Comparison of ENCODE assay signal across 16 cellular contexts in the genomic region with DNA sequence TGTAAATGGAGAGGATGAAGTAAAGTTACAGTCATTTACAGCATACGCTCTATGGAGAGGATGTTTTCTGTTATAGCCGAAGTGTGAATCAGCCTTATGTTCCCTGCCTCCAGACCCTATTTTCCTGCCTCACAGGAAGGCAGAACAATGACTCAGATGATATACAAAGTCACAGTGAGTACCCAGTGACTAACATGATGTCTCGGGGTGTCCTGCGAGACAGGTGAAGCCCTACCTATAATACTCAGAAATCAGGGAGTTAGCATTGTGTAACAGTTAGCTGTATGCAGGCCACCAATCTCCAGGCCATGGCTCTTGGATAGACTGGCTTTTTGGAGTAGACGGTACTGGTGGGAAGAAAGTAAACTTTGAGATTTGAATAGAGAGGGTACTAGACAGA. TPM values are rescaled to one million over a fixed set of nuclear protein-coding genes. Genes with fewer than 3 reads are reported as not detected.
A peak's percentile ranks its signal among the peaks of the same experiment; 100 is the strongest.
DNase-seq lines count a peak whose midpoint lies in the region; ATAC-seq, FAIRE-seq and TF ChIP-seq lines count a peak whose summit lies in the region.
"Had no signal": no experiment of that assay in that cellular context is flagged by ENCODE, and none has a peak within 500 bp of the region (broad histone marks: within the 10 kb centered on the region; RNA-seq: fewer than 3 reads in every experiment).

No MANE protein-coding gene starts in this region.

- intact Hi-C loops in endothelial cell of umbilical vein (cut with micrococcal nuclease) = no loop called here
- intact Hi-C loops in adrenal gland (cut with DNase I) = no loop called here

- dilution Hi-C loops in endothelial cell of umbilical vein (cut with MboI; ENCODE audit: extremely low pct_ligation_motif_present, low sequenced_read_pairs) = no loop called here

- no TSS peak for BruUV-seq in endothelial cell of umbilical vein (replicated peaks; lab: Mats Ljungman, UMichigan)

- CTCF ChIA-PET in endothelial cell of umbilical vein (lab: Charles Lee) = interaction anchor here (0.6 to 1.4 kb wide), 2 partner anchors 9 to 915 kb away, joined by 3 to 4 read pairs; a partner anchor contains a TSS

- FAIRE-seq in endothelial cell of umbilical vein (lab: Jason Lieb, UNC) = peak; percentile 82
- FAIRE-seq: GM18507, small intestine had no signal

- TF ChIP-seq POLR2A in endothelial cell of umbilical vein (IDR thresholded peaks at IDR 0.05; ENCODE audit: low read depth, low read length) (no peak), adrenal gland (IDR thresholded peaks at IDR 0.05) (no peak)

- H3K27ac ChIP-seq in endothelial cell of umbilical vein (ENCODE audit: insufficient read depth, low read depth, low read length) (peak overlapping the region; percentile 93), osteoblast (ENCODE audit: low read depth, low read length) (no peak overlapping the region), adrenal gland (no peak overlapping the region), coronary artery (no peak overlapping the region)
- H3K27ac ChIP-seq: SJSA1, upper lobe of left lung had no signal

- peak; percentile 90 for DNase-seq in HT1080 (ENCODE audit: low read depth)
- DNase-seq in endothelial cell of umbilical vein (ENCODE audit: low read depth, low spot score) = peak; percentile 84
- DNase-seq in osteoblast (ENCODE audit: insufficient read length, low spot score, missing footprints) = no peak
- DNase-seq in adrenal gland = no peak
- DNase-seq in left lobe of liver (ENCODE audit: low spot score) = no peak
- DNase-seq in coronary artery (ENCODE audit: low spot score) = no peak
- DNase-seq: activated CD4-positive, CD25-positive, alpha-beta regulatory T cell treated with anti-CD3 and anti-CD28 coated beads, Interleukin-2, amount 50 U/mL, for 72 hours; Karpas-422; NCI-H526 treated with DMSO at 0.1 percent for 48 hours; stimulated activated CD4-positive, alpha-beta T cell treated with anti-CD3 and anti-CD28 coated beads, Interleukin-4, amount 100 ng/mL, for 24 hours; upper lobe of left lung had no signal

- H3K4me2 ChIP-seq in endothelial cell of umbilical vein (ENCODE audit: insufficient read depth, low read length) (peak overlapping the region; percentile 9), osteoblast (ENCODE audit: insufficient read depth, low read length) (no peak overlapping the region)

- no peaks in the 10 kb centered on the region for H3K27me3 ChIP-seq in endothelial cell of umbilical vein (ENCODE audit: control insufficient read depth in 2 of 2, insufficient read depth in 2 of 2, low read length in 2 of 2)
- H3K27me3 ChIP-seq in osteoblast (ENCODE audit: insufficient read depth, low read length) = no peaks in the 10 kb centered on the region
- H3K27me3 ChIP-seq in adrenal gland = no peaks in the 10 kb centered on the region
- H3K27me3 ChIP-seq: SJSA1, upper lobe of left lung had no signal

- peak overlapping the region; percentile 55 for H2AFZ ChIP-seq in endothelial cell of umbilical vein (ENCODE audit: low read depth, low read length)
- H2AFZ ChIP-seq in osteoblast (ENCODE audit: low read length) = peak overlapping the region; percentile 42

- 86 to 91% (median 90%) methylated on average over 5 of the region's 5 CpGs for WGBS in adrenal gland, 4 donors

- H3K4me3 ChIP-seq in endothelial cell of umbilical vein (replicated peaks in 1 of 3; ENCODE audit: insufficient read depth in 1 of 3, low read depth in 1 of 3, low read length in 3 of 3) = no peak overlapping the region
- H3K4me3 ChIP-seq in osteoblast (ENCODE audit: insufficient read depth, low read length) = no peak overlapping the region
- H3K4me3 ChIP-seq in adrenal gland = no peak overlapping the region
- H3K4me3 ChIP-seq in coronary artery = no peak overlapping the region
- H3K4me3 ChIP-seq: SJSA1, upper lobe of left lung had no signal

- POLR2A ChIA-PET in endothelial cell of umbilical vein (lab: Charles Lee) = no interaction called here

- H3K9me1 ChIP-seq in endothelial cell of umbilical vein (replicated peaks; ENCODE audit: control insufficient read depth, extremely low read depth, insufficient read depth, low read length) = no peaks in the 10 kb centered on the region

- no peaks in the 10 kb centered on the region for H4K20me1 ChIP-seq in endothelial cell of umbilical vein (replicated peaks; ENCODE audit: control insufficient read depth, extremely low read depth, insufficient read depth, low read length)
- no peaks in the 10 kb centered on the region for H4K20me1 ChIP-seq in osteoblast (ENCODE audit: insufficient read depth, low read length)

- H3K9me3 ChIP-seq in endothelial cell of umbilical vein (replicated peaks; ENCODE audit: control insufficient read depth, insufficient read depth, low read length) = peaks cover 2% of the 10 kb centered on the region
- no peaks in the 10 kb centered on the region for H3K9me3 ChIP-seq in osteoblast (ENCODE audit: low read depth, low read length)
- H3K9me3 ChIP-seq in adrenal gland (replicated peaks in 1 of 3) = no peaks in the 10 kb centered on the region
- H3K9me3 ChIP-seq: SJSA1, upper lobe of left lung had no signal

- H3K79me2 ChIP-seq in endothelial cell of umbilical vein (ENCODE audit: control insufficient read depth, insufficient read depth, low read length) (no peaks in the 10 kb centered on the region), osteoblast (ENCODE audit: insufficient read depth, low read length) (no peaks in the 10 kb centered on the region)

- TF ChIP-seq CTCF in endothelial cell of umbilical vein (IDR thresholded peaks at IDR 0.05; ENCODE audit: extremely low read depth in 1 of 2, insufficient read depth in 1 of 2, low read depth in 1 of 2, low read length in 2 of 2) (no peak), osteoblast (IDR thresholded peaks at IDR 0.05; ENCODE audit: extremely low read depth, low read depth, low read length) (no peak), adrenal gland (IDR thresholded peaks at IDR 0.05) (no peak), coronary artery (IDR thresholded peaks at IDR 0.05) (no peak)

- peak; percentile 48 for ATAC-seq in SK-N-SH treated with all-trans-retinoic acid at 6 μM for 48 hours
- no peak for ATAC-seq in GM19463 (IDR thresholded peaks at IDR 0.05; ENCODE audit: unreplicated experiment)
- ATAC-seq in left lobe of liver = no peak

- no peaks in the 10 kb centered on the region for H3K36me3 ChIP-seq in endothelial cell of umbilical vein (ENCODE audit: control insufficient read depth in 2 of 2, extremely low read depth in 1 of 2, insufficient read depth in 2 of 2, low read length in 2 of 2)
- H3K36me3 ChIP-seq in osteoblast (ENCODE audit: insufficient read depth, low read length) = no peaks in the 10 kb centered on the region
- no peaks in the 10 kb centered on the region for H3K36me3 ChIP-seq in adrenal gland (replicated peaks in 1 of 2)
- H3K36me3 ChIP-seq: SJSA1, upper lobe of left lung had no signal

- peaks cover 31% of the 10 kb centered on the region for H3K4me1 ChIP-seq in endothelial cell of umbilical vein (ENCODE audit: control insufficient read depth, extremely low read depth, insufficient read depth, low read length)
- H3K4me1 ChIP-seq in osteoblast (ENCODE audit: insufficient read depth, low read length) = peaks cover 3% of the 10 kb centered on the region
- no peaks in the 10 kb centered on the region for H3K4me1 ChIP-seq in adrenal gland (replicated peaks in 1 of 2)
- H3K4me1 ChIP-seq: upper lobe of left lung had no signal

- H3K9ac ChIP-seq in endothelial cell of umbilical vein (replicated peaks; ENCODE audit: extremely low read depth, insufficient read depth, low read length) = peak overlapping the region; percentile 12

TF ChIP-seq in SK-N-SH treated with all-trans-retinoic acid at 6 μM for 48 hours, 23 proteins besides CTCF, POLR2A, EP300 and RAD21 (continues in another document):
- TF ChIP-seq SNAI2 (CRISPR knock-in tag; IDR thresholded peaks at IDR 0.05) (no peak), GLIS3 (CRISPR knock-in tag; IDR thresholded peaks at IDR 0.05) (no peak), ISL1 (CRISPR knock-in tag; IDR thresholded peaks at IDR 0.05) (no peak), TCF4 (CRISPR knock-in tag; IDR thresholded peaks at IDR 0.05; ENCODE audit: borderline replicate concordance) (no peak)

TF ChIP-seq in endothelial cell of umbilical vein, 7 proteins besides CTCF, POLR2A, EP300 and RAD21:
- TF ChIP-seq FOS (IDR thresholded peaks at IDR 0.05; ENCODE audit: borderline replicate concordance, insufficient read depth, low read length) = peak; percentile 98
- TF ChIP-seq GATA2 (IDR thresholded peaks at IDR 0.05; ENCODE audit: insufficient read depth, insufficient read length, low read depth, low read length) = peak; percentile 34
- TF ChIP-seq EZH2 (IDR thresholded peaks at IDR 0.05; ENCODE audit: borderline replicate concordance, low read depth, low read length, severe bottlenecking) = no peak
- TF ChIP-seq, protein P1, sequence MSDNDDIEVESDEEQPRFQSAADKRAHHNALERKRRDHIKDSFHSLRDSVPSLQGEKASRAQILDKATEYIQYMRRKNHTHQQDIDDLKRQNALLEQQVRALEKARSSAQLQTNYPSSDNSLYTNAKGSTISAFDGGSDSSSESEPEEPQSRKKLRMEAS (IDR thresholded peaks at IDR 0.05; ENCODE audit: insufficient read depth, insufficient read length) = no peak
- TF ChIP-seq MYC (IDR thresholded peaks at IDR 0.05; ENCODE audit: low read depth, low read length) = no peak
- TF ChIP-seq JUN (IDR thresholded peaks at IDR 0.05; ENCODE audit: borderline replicate concordance, insufficient read depth, insufficient read length, low read depth) = peak; percentile 77
- TF ChIP-seq POLR2AphosphoS5 (IDR thresholded peaks at IDR 0.05; ENCODE audit: insufficient read depth, low read depth, low read length) = peak; percentile 52
TF ChIP-seq in endothelial cell of umbilical vein: peak in this region for 4.

RNA-seq across cellular contexts. Expression of a gene that starts 55.6 kb away (rescaled TPM):
- 39.2 and 49.7 TPM in 2 replicates for total RNA-seq in HT1080 (2014; rRNA removed; shearing (Covaris generic))
- polyA plus RNA-seq in HT1080 (2015; cell fraction: cytosol; rRNA removed) = 24.7 and 31.5 TPM in 2 replicates
- polyA plus RNA-seq in HT1080 (2015; cell fraction: nucleus; rRNA removed) = 23.8 and 28.0 TPM in 2 replicates
- total RNA-seq in endothelial cell of umbilical vein (32.6 and 35.4 TPM in 2 replicates), osteoblast (35.5 and 36.5 TPM in 2 replicates), adrenal gland (10 to 100 TPM; 19.1 to 39.1 (median 27.8) TPM), left lobe of liver (13.7 TPM)
- polyA plus RNA-seq in endothelial cell of umbilical vein (6.8 and 8.9 TPM in 2 replicates), adrenal gland (10 to 100 TPM in 2 of 3 donors, 1 to 10 TPM in 1; 7.0 to 16.0 (median 10.8) TPM)
- 12.6 and 14.3 TPM in 2 replicates for polyA plus RNA-seq in endothelial cell of umbilical vein (2011; cell fraction: cytosol; rRNA removed)
- 15.3 and 18.9 TPM in 2 replicates for polyA plus RNA-seq in endothelial cell of umbilical vein (2011; cell fraction: nucleus; rRNA removed)
- polyA plus RNA-seq in endothelial cell of umbilical vein (2012) = 16.2 and 23.6 TPM in 2 replicates
- polyA minus RNA-seq in endothelial cell of umbilical vein = 26.0 and 31.0 TPM in 2 replicates
- 33.6 TPM for polyA minus RNA-seq in endothelial cell of umbilical vein (2011; cell fraction: cytosol; rRNA and poly(A)+ RNA removed)
- 26.0 and 28.4 TPM in 2 replicates for polyA minus RNA-seq in endothelial cell of umbilical vein (2011; cell fraction: nucleus; rRNA and poly(A)+ RNA removed)

Comparison
In these comparisons a context has a peak if more than half of its experiments do, and no peak if none do; other contexts are left out.
1. DNase-seq: peak in HT1080 (single experiment) and endothelial cell of umbilical vein (single experiment); none in osteoblast (single experiment), adrenal gland (0 of 7), left lobe of liver (single experiment) and coronary artery (single experiment).